1 cellular context compared by ENCODE assay signal in the genomic region with DNA sequence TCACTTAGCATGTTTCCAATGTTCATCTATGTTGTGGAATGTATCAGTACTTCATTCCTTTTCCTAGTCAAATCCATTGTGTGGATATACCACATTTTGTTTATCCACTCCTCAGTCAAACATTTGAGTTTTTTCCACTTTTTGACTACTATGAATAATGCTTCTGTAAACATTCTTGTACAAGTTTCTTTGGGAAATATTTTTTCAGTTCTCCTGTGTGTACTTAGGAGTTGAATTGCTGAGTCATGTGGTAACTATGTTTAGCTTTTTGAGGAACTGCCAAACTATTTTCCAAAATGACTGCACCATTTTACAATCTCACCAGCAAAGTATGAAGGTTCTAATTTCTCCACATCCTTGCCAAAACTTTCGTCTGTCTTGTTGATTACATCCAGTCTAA.
TF ChIP-seq lines count a peak whose summit lies in the region.

No MANE protein-coding gene starts in this region.

TF ChIP-seq in HepG2, 621 proteins besides CTCF, POLR2A, EP300 and RAD21 (continued from another document and continues in another):
- TF ChIP-seq, protein P1, sequence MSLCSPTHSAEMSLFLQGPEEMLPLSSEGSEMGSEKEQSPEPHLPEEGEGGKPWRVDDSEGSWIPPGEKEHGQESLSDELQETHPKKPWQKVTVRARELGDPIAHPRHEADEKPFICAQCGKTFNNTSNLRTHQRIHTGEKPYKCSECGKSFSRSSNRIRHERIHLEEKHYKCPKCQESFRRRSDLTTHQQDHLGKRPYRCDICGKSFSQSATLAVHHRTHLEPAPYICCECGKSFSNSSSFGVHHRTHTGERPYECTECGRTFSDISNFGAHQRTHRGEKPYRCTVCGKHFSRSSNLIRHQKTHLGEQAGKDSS (CRISPR knock-in tag; IDR thresholded peaks at IDR 0.05; ENCODE audit: borderline replicate concordance, low read depth), result no peak
- TF ChIP-seq ZNF558 (CRISPR knock-in tag; IDR thresholded peaks at IDR 0.05; ENCODE audit: borderline replicate concordance) (no peak), ZNF510 (CRISPR knock-in tag; IDR thresholded peaks at IDR 0.05; ENCODE audit: low read depth) (no peak), GATAD1 (CRISPR knock-in tag; IDR thresholded peaks at IDR 0.05) (no peak), TRIM24 (CRISPR knock-in tag; IDR thresholded peaks at IDR 0.05) (no peak), ZNF614 (CRISPR knock-in tag; IDR thresholded peaks at IDR 0.05; ENCODE audit: borderline replicate concordance) (peak; percentile 59; the same call in 1 of the 2 replicates), ZNF549 (CRISPR knock-in tag; IDR thresholded peaks at IDR 0.05) (no peak), ZNF333 (CRISPR knock-in tag; IDR thresholded peaks at IDR 0.05; ENCODE audit: borderline replicate concordance) (no peak), NCOA2 (CRISPR knock-in tag; IDR thresholded peaks at IDR 0.05) (peak; percentile 90), MEF2D (CRISPR knock-in tag; IDR thresholded peaks at IDR 0.05) (peak; percentile 82), ZNF556 (CRISPR knock-in tag; IDR thresholded peaks at IDR 0.05; ENCODE audit: borderline replicate concordance) (no peak), MIER3 (CRISPR knock-in tag; IDR thresholded peaks at IDR 0.05; ENCODE audit: borderline replicate concordance) (peak; percentile 60; the same call in 1 of the 2 replicates), ZNF563 (CRISPR knock-in tag; IDR thresholded peaks at IDR 0.05) (no peak), NONO (IDR thresholded peaks at IDR 0.05) (no peak), NONO (CRISPR knock-in tag; conservative IDR thresholded peaks at IDR 0.05) (no peak), ZSCAN20 (CRISPR knock-in tag; IDR thresholded peaks at IDR 0.05; ENCODE audit: borderline replicate concordance) (no peak), ZBTB46 (CRISPR knock-in tag; IDR thresholded peaks at IDR 0.05; ENCODE audit: borderline replicate concordance) (no peak), RBM22 (optimal IDR thresholded peaks at IDR 0.05; ENCODE audit: low read length) (no peak), PCBP2 (optimal IDR thresholded peaks at IDR 0.05; ENCODE audit: low read depth, low read length, poor library complexity, severe bottlenecking) (no peak), HNRNPL (IDR thresholded peaks at IDR 0.05; ENCODE audit: low read depth, low read length) (no peak), THAP11 (CRISPR knock-in tag; IDR thresholded peaks at IDR 0.05) (peak; percentile 62), SOX13 (IDR thresholded peaks at IDR 0.05) (no peak), SOX13 (CRISPR knock-in tag; conservative IDR thresholded peaks at IDR 0.05 in 1 of 2, IDR thresholded peaks at IDR 0.05 in 1 of 2) (peak in 1 of 2 experiments; percentile 91; a peak in 1 of 4 replicates), ZSCAN30 (CRISPR knock-in tag; IDR thresholded peaks at IDR 0.05) (no peak), CENPX (CRISPR knock-in tag; IDR thresholded peaks at IDR 0.05) (no peak), PRDM15 (CRISPR knock-in tag; IDR thresholded peaks at IDR 0.05) (peak; percentile 30; the same call in 1 of the 2 replicates), ZNF644 (CRISPR knock-in tag; IDR thresholded peaks at IDR 0.05; ENCODE audit: low read depth) (peak; percentile 82), ZNF780A (CRISPR knock-in tag; IDR thresholded peaks at IDR 0.05) (no peak), KAT8 (CRISPR knock-in tag; IDR thresholded peaks at IDR 0.05) (peak; percentile 74), EEA1 (CRISPR knock-in tag; IDR thresholded peaks at IDR 0.05; ENCODE audit: borderline replicate concordance) (no peak), ESRRA (CRISPR knock-in tag; IDR thresholded peaks at IDR 0.05; ENCODE audit: low read depth) (no peak), TEAD3 (CRISPR knock-in tag; optimal IDR thresholded peaks at IDR 0.05; ENCODE audit: borderline replicate concordance) (peak; percentile 90), ZFP36L2 (CRISPR knock-in tag; IDR thresholded peaks at IDR 0.05) (no peak), ZSCAN21 (CRISPR knock-in tag; IDR thresholded peaks at IDR 0.05; ENCODE audit: borderline replicate concordance) (no peak), TEAD2 (CRISPR knock-in tag; IDR thresholded peaks at IDR 0.05) (no peak), ZNF674 (CRISPR knock-in tag; IDR thresholded peaks at IDR 0.05; ENCODE audit: low read depth) (no peak), RORA (CRISPR knock-in tag; IDR thresholded peaks at IDR 0.05) (no peak), ZNF75D (CRISPR knock-in tag; IDR thresholded peaks at IDR 0.05; ENCODE audit: borderline replicate concordance) (no peak), HINFP (CRISPR knock-in tag; IDR thresholded peaks at IDR 0.05; ENCODE audit: low read depth) (no peak), ATM (IDR thresholded peaks at IDR 0.05; ENCODE audit: borderline replicate concordance) (no peak), GATAD2A (CRISPR knock-in tag; IDR thresholded peaks at IDR 0.05) (peak; percentile 95), ZBTB42 (CRISPR knock-in tag; IDR thresholded peaks at IDR 0.05) (no peak), AKAP8 (CRISPR knock-in tag; IDR thresholded peaks at IDR 0.05) (no peak), KMT2B (CRISPR knock-in tag; IDR thresholded peaks at IDR 0.05) (no peak), TBX2 (CRISPR knock-in tag; IDR thresholded peaks at IDR 0.05; ENCODE audit: borderline replicate concordance) (no peak), KDM4B (CRISPR knock-in tag; IDR thresholded peaks at IDR 0.05) (no peak), XBP1 (CRISPR knock-in tag; IDR thresholded peaks at IDR 0.05) (no peak), NFE2L2 (IDR thresholded peaks at IDR 0.05; ENCODE audit: low read length) (peak; percentile 99), MAFF (IDR thresholded peaks at IDR 0.05; ENCODE audit: low read depth, low read length) (peak; percentile 97), SMARCC2 (IDR thresholded peaks at IDR 0.05) (0 out of 2 replicates have a peak, but pooled peaks have one; percentile 17), CHD2 (IDR thresholded peaks at IDR 0.05; ENCODE audit: low read depth, low read length) (no peak)
- TF ChIP-seq, protein P2, sequence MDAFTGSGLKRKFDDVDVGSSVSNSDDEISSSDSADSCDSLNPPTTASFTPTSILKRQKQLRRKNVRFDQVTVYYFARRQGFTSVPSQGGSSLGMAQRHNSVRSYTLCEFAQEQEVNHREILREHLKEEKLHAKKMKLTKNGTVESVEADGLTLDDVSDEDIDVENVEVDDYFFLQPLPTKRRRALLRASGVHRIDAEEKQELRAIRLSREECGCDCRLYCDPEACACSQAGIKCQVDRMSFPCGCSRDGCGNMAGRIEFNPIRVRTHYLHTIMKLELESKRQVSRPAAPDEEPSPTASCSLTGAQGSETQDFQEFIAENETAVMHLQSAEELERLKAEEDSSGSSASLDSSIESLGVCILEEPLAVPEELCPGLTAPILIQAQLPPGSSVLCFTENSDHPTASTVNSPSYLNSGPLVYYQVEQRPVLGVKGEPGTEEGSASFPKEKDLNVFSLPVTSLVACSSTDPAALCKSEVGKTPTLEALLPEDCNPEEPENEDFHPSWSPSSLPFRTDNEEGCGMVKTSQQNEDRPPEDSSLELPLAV (CRISPR knock-in tag; conservative IDR thresholded peaks at IDR 0.05; ENCODE audit: low read depth), result no peak
- TF ChIP-seq, protein P3, sequence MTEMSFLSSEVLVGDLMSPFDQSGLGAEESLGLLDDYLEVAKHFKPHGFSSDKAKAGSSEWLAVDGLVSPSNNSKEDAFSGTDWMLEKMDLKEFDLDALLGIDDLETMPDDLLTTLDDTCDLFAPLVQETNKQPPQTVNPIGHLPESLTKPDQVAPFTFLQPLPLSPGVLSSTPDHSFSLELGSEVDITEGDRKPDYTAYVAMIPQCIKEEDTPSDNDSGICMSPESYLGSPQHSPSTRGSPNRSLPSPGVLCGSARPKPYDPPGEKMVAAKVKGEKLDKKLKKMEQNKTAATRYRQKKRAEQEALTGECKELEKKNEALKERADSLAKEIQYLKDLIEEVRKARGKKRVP (CRISPR knock-in tag; IDR thresholded peaks at IDR 0.05), result peak in 1 of 2 experiments; percentile 60; a peak in 1 of 4 replicates
- TF ChIP-seq, protein P4, sequence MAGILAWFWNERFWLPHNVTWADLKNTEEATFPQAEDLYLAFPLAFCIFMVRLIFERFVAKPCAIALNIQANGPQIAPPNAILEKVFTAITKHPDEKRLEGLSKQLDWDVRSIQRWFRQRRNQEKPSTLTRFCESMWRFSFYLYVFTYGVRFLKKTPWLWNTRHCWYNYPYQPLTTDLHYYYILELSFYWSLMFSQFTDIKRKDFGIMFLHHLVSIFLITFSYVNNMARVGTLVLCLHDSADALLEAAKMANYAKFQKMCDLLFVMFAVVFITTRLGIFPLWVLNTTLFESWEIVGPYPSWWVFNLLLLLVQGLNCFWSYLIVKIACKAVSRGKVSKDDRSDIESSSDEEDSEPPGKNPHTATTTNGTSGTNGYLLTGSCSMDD (CRISPR knock-in tag; IDR thresholded peaks at IDR 0.05), result no peak
- TF ChIP-seq, protein P5, sequence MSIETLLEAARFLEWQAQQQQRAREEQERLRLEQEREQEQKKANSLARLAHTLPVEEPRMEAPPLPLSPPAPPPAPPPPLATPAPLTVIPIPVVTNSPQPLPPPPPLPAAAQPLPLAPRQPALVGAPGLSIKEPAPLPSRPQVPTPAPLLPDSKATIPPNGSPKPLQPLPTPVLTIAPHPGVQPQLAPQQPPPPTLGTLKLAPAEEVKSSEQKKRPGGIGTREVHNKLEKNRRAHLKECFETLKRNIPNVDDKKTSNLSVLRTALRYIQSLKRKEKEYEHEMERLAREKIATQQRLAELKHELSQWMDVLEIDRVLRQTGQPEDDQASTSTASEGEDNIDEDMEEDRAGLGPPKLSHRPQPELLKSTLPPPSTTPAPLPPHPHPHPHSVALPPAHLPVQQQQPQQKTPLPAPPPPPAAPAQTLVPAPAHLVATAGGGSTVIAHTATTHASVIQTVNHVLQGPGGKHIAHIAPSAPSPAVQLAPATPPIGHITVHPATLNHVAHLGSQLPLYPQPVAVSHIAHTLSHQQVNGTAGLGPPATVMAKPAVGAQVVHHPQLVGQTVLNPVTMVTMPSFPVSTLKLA (IDR thresholded peaks at IDR 0.05), result no peak
- TF ChIP-seq, protein P6, sequence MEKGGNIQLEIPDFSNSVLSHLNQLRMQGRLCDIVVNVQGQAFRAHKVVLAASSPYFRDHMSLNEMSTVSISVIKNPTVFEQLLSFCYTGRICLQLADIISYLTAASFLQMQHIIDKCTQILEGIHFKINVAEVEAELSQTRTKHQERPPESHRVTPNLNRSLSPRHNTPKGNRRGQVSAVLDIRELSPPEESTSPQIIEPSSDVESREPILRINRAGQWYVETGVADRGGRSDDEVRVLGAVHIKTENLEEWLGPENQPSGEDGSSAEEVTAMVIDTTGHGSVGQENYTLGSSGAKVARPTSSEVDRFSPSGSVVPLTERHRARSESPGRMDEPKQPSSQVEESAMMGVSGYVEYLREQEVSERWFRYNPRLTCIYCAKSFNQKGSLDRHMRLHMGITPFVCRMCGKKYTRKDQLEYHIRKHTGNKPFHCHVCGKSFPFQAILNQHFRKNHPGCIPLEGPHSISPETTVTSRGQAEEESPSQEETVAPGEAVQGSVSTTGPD (CRISPR knock-in tag; IDR thresholded peaks at IDR 0.05), result peak; percentile 53; the same call in 1 of the 2 replicates
- TF ChIP-seq, protein P7, sequence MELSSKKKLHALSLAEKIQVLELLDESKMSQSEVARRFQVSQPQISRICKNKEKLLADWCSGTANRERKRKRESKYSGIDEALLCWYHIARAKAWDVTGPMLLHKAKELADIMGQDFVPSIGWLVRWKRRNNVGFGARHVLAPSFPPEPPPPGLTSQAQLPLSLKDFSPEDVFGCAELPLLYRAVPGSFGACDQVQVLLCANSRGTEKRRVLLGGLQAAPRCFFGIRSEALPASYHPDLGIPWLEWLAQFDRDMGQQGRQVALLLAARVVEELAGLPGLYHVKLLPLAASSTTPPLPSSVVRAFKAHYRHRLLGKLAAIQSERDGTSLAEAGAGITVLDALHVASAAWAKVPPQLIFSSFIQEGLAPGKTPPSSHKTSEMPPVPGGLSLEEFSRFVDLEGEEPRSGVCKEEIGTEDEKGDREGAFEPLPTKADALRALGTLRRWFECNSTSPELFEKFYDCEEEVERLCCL (CRISPR knock-in tag; IDR thresholded peaks at IDR 0.05; ENCODE audit: borderline replicate concordance), result no peak
